8 cellular contexts compared by ENCODE assay signal in the genomic region with DNA sequence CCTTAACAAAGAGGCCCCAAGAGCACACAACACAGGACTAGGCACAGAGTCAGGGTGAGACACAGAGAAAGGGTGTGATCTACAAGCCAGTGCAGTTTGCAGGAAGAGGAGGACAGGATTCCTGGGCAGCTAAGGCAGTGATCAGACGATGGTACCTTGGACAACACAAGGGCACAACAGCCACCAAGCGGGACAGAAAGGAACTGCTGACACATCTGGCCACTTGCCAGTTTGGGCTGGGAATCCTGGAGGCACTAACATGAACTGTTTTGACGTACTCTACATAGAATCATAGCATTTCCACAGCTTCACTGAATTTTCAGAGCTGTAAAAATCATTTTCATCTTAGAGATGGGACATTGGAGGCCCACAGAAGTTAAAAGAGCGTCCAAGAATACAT.
DNase-seq lines count a peak whose midpoint lies in the region; TF ChIP-seq lines count a peak whose summit lies in the region.

No MANE protein-coding gene starts in this region.

- H3K4me3 ChIP-seq in A673 (ENCODE audit: low read depth, low read length, poor library complexity, severe bottlenecking) (no peak overlapping the region), fibroblast of the aortic adventitia (ENCODE audit: low read depth, low read length) (no peak overlapping the region), stomach (no peak overlapping the region)

- H3K36me3 ChIP-seq in A673 (ENCODE audit: insufficient read depth, low read length, poor library complexity, severe bottlenecking) (no peaks in the 10 kb centered on the region), stomach (no peaks in the 10 kb centered on the region)

- H3K27ac ChIP-seq in A673 (ENCODE audit: low read depth, low read length, poor library complexity, severe bottlenecking) = no peak overlapping the region
- no peak overlapping the region for H3K27ac ChIP-seq in stomach

- POLR2A ChIA-PET in A673 (lab: Charles Lee; ENCODE audit: low non-redundant PET) = no interaction called here

- no peaks in the 10 kb centered on the region for H3K36me3 Mint-ChIP-seq in endothelial cell (ENCODE audit: low read depth, unreplicated experiment)
- no peaks in the 10 kb centered on the region for H3K36me3 Mint-ChIP-seq in immature natural killer cell

- no peak for TF ChIP-seq POLR2A in stomach (IDR thresholded peaks at IDR 0.05)

- H3K4me3 Mint-ChIP-seq in endothelial cell (ENCODE audit: unreplicated experiment) (no peak overlapping the region), immature natural killer cell (no peak overlapping the region)

- H3K9me3 Mint-ChIP-seq in endothelial cell (ENCODE audit: unreplicated experiment) (no peaks in the 10 kb centered on the region), immature natural killer cell (peaks cover 0 to 9% (median under 1%) of the 10 kb centered on the region in 6 donors)

- H3K27me3 ChIP-seq in A673 (replicated peaks; ENCODE audit: insufficient read depth, low read depth, low read length, poor library complexity) = peaks cover 10% of the 10 kb centered on the region
- no peaks in the 10 kb centered on the region for H3K27me3 ChIP-seq in stomach

- BruUV-seq in A673 (replicated peaks; lab: Mats Ljungman, UMichigan) = no TSS peak

- DNase-seq in A673 (ENCODE audit: low spot score) (peak; percentile 81), NOMO-1 treated with dmso at 0.1 percent for 144 hours (lab: John Stamatoyannopoulos, UW; ENCODE audit: unreplicated experiment) (peak; percentile 8), fibroblast of the aortic adventitia (ENCODE audit: low read depth) (peak; percentile 39), stomach (peak; percentile 37), endothelial cell (ENCODE audit: low spot score) (no peak), immature natural killer cell (no peak)
- no peak for DNase-seq in NK-92 treated with Interleukin-12 subunit alpha and Interleukin-12 subunit beta, amount 100 ng/mL, for 24 hours (lab: John Stamatoyannopoulos, UW)

- WGBS in stomach, 5 donors = 25 to 47% (median 45%) methylated on average over 4 of the region's 4 CpGs

- TF ChIP-seq CTCF in A673 (conservative IDR thresholded peaks at IDR 0.05; ENCODE audit: low read depth, low read length) = peak; percentile 49
- peak; percentile 78 for TF ChIP-seq CTCF in GM12873 (IDR thresholded peaks at IDR 0.05; ENCODE audit: insufficient read depth, low read depth, low read length, missing control alignments)
- peak; percentile 36 for TF ChIP-seq CTCF in fibroblast of the aortic adventitia (IDR thresholded peaks at IDR 0.05; ENCODE audit: insufficient read depth, low read length)
- TF ChIP-seq CTCF in stomach (IDR thresholded peaks at IDR 0.05) = peak in 1 of 7 experiments; percentile 11
- no peak for TF ChIP-seq CTCF in endothelial cell (IDR thresholded peaks at IDR 0.05; ENCODE audit: unreplicated experiment)

- intact Hi-C loops in A673 (cut with micrococcal nuclease; ENCODE audit: unreplicated experiment) = no loop called here
- intact Hi-C loops in stomach (cut with DNase I; ENCODE audit: low total_unique reads) = no loop called here

- H3K4me1 Mint-ChIP-seq in endothelial cell (ENCODE audit: unreplicated experiment) (no peaks in the 10 kb centered on the region), immature natural killer cell (no peaks in the 10 kb centered on the region)

- no peaks in the 10 kb centered on the region for H3K27me3 Mint-ChIP-seq in endothelial cell (ENCODE audit: unreplicated experiment)
- peaks cover 0 to 2% (median 0%) of the 10 kb centered on the region in 3 donors for H3K27me3 Mint-ChIP-seq in immature natural killer cell (ENCODE audit: low read depth in 3 of 3)

- TF ChIP-seq EP300 in stomach (IDR thresholded peaks at IDR 0.05) = no peak

- H3K4me1 ChIP-seq in A673 (ENCODE audit: insufficient read depth, low read length, poor library complexity, severe bottlenecking) (peaks cover 10% of the 10 kb centered on the region), stomach (no peaks in the 10 kb centered on the region)

- no peak overlapping the region for H3K27ac Mint-ChIP-seq in endothelial cell (ENCODE audit: unreplicated experiment)
- H3K27ac Mint-ChIP-seq in immature natural killer cell = no peak overlapping the region

- H3K9me3 ChIP-seq in A673 (ENCODE audit: low read depth, low read length, poor library complexity, severe bottlenecking) (no peaks in the 10 kb centered on the region), stomach (no peaks in the 10 kb centered on the region)

- CTCF ChIA-PET in A673 (lab: Charles Lee) = interaction anchor here (0.6 kb wide), 1 partner anchor 352 kb away, joined by 3 read pairs; no protein-coding TSS in a partner anchor

Comparison
In these comparisons a context has a peak if more than half of its experiments do, and no peak if none do; other contexts are left out.
1. DNase-seq: peak in A673 (single experiment), NOMO-1 treated with dmso at 0.1 percent for 144 hours (single experiment), fibroblast of the aortic adventitia (single experiment) and stomach (single experiment); none in NK-92 treated with Interleukin-12 subunit alpha and Interleukin-12 subunit beta, amount 100 ng/mL, for 24 hours (single experiment), endothelial cell (single experiment) and immature natural killer cell (0 of 3).